ENCODE assay signal across 9 cellular contexts in the genomic region with DNA sequence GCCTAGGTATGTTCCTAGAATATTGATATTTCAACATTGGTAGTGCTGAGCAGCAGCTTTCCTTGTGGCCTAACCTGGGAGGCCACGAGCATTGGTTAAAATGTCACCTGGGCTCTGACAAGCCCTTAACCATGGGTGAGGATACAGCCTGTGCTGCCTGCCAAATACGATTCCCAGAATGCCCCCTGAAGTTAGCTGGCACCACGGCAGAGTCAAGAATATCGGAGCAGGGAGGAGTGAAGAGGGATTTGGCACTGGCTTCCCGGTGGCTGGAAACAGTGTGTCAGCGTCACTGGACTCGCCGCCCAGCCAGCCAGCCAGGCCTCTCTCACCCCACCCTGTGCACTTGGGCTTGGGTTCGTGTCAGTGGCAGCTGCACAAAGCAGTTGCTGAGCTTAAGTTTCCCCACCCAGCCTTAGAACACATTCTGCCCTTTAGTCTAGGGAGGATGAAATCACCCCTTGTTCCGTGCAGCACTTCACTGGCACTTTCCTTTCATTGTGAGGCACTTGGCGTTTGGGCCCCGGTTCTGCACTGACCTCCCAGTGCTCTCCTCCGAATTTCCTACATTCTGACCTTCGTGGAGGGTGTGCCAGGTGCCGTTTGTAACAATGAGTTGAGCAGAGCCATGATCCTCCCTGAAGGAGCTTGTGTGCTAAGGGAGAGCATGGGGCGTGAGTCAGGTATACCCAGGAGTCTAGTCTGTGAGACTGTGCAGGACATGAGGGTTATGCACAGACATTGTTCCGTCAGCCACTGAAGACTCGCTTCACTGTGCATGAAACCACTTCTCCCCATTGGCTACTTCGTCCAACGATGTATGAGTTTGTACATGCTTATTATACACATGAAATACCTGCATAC.
A peak's percentile ranks its signal among the peaks of the same experiment; 100 is the strongest.
DNase-seq lines count a peak whose midpoint lies in the region; ATAC-seq lines count a peak whose summit lies in the region.
"Had no signal": no experiment of that assay in that cellular context is flagged by ENCODE, and none has a peak within 500 bp of the region (broad histone marks: within the 10 kb centered on the region; RNA-seq: fewer than 3 reads in every experiment).

No MANE protein-coding gene starts in this region.

- H3K36me3 Mint-ChIP-seq in immature natural killer cell, result peaks cover 5 to 28% (median 16%) of the 10 kb centered on the region in 3 donors

- H3K4me1 Mint-ChIP-seq in immature natural killer cell, result peaks cover 89 to 94% of the 10 kb centered on the region in 2 donors

- peak overlapping the region in 4 of 6 donors; percentile 53 to 97 (median 84) for H3K27ac Mint-ChIP-seq in immature natural killer cell

- peak overlapping the region; percentile 76 for H3K27ac ChIP-seq in skeletal muscle tissue (ENCODE audit: low read depth, low read length)

- peaks cover 60 to 72% (median 63%) of the 10 kb centered on the region in 3 donors for H3K4me1 ChIP-seq in skeletal muscle tissue (ENCODE audit: control insufficient read depth in 3 of 3, insufficient read depth in 3 of 3, low read length in 3 of 3)

- H3K36me3 ChIP-seq in skeletal muscle tissue (ENCODE audit: control insufficient read depth in 3 of 3, insufficient read depth in 3 of 3, low read length in 3 of 3), result peaks cover 0 to 2% (median under 1%) of the 10 kb centered on the region in 3 donors

- peak overlapping the region in 4 of 5 donors; percentile 33 to 70 (median 54) for H3K4me3 Mint-ChIP-seq in immature natural killer cell

- peaks cover 0 to 4% (median 0%) of the 10 kb centered on the region in 6 donors for H3K9me3 Mint-ChIP-seq in immature natural killer cell

- H3K9ac ChIP-seq in skeletal muscle tissue (ENCODE audit: low read depth in 1 of 3, low read length in 3 of 3), result peak overlapping the region; percentile 43 to 89 (median 84)

- no peaks in the 10 kb centered on the region for H3K27me3 ChIP-seq in skeletal muscle tissue (ENCODE audit: control insufficient read depth in 3 of 3, insufficient read depth in 3 of 3, low read length in 3 of 3)

- ATAC-seq in HG02678 (IDR thresholded peaks at IDR 0.05; ENCODE audit: unreplicated experiment) (no peak), HG03469 (IDR thresholded peaks at IDR 0.05; ENCODE audit: unreplicated experiment) (no peak), GM19035 (IDR thresholded peaks at IDR 0.05; ENCODE audit: unreplicated experiment) (no peak)

- H3K9me3 ChIP-seq in skeletal muscle tissue (ENCODE audit: control insufficient read depth in 3 of 3, low read length in 3 of 3), result no peaks in the 10 kb centered on the region

- DNase-seq in GM03348 (ENCODE audit: low spot score) (peak; percentile 67), amygdala (lab: John Stamatoyannopoulos, UW) (peak in 35 of 56 donors; percentile 8 to 67 (median 35)), immature natural killer cell (no peak), NCI-H82 treated with DMSO at 0.1 percent for 48 hours (lab: John Stamatoyannopoulos, UW; ENCODE audit: unreplicated experiment) (no peak)
- DNase-seq: activated CD8-positive, alpha-beta memory T cell treated with anti-CD3 and anti-CD28 coated beads, Interleukin-2, amount 50 U/mL, for 48 hours had no signal

- H3K27me3 Mint-ChIP-seq in immature natural killer cell (ENCODE audit: low read depth in 3 of 3), result peaks cover 14 to 29% (median 27%) of the 10 kb centered on the region in 3 donors

- peak overlapping the region; percentile 54 to 64 (median 58) for H3K4me3 ChIP-seq in skeletal muscle tissue (ENCODE audit: low read length in 3 of 3)

Comparison
In these comparisons a context has a peak if more than half of its experiments do, and no peak if none do; other contexts are left out.
1. DNase-seq: peak in GM03348 (single experiment) and amygdala (35 of 56); none in immature natural killer cell (0 of 3) and NCI-H82 treated with DMSO at 0.1 percent for 48 hours (single experiment).